Comparison of ENCODE assay signal across 24 cellular contexts in genomic region chr5:132147663-132148062, GRCh38.
"Had no signal": no experiment of that assay in that cellular context is flagged by ENCODE, and none has a peak within 500 bp of the region (broad histone marks: within the 10 kb centered on the region; RNA-seq: fewer than 3 reads in every experiment).

No MANE protein-coding gene starts in this region.

- ATAC-seq: natural killer cell; pancreas; psoas muscle; right cardiac atrium; right lobe of liver; stimulated activated effector memory CD8-positive, alpha-beta T cell treated with anti-CD3 and anti-CD28 coated beads, Interleukin-12 subunit alpha, Interleukin-12 subunit beta, amount 100 ng/mL, for 72 hours; stimulated activated naive B cell treated with anti-CD40 and anti-IgM and Interleukin-4, amounts not matched to agents 10 μg/mL and 1 μg/mL and 100 μg/mL, for 72 hours had no signal

- H3K27me3 ChIP-seq: right lobe of liver, sigmoid colon, stomach, thyroid gland, tibial nerve, upper lobe of left lung, vagina had no signal

- FAIRE-seq: pancreas, small intestine, urothelium cell line had no signal

- H3K4me1 ChIP-seq: pancreas, psoas muscle, right lobe of liver, sigmoid colon, stomach, thyroid gland, tibial nerve, upper lobe of left lung, vagina had no signal

- H3K27ac ChIP-seq: neutrophil, pancreas, psoas muscle, right lobe of liver, sigmoid colon, stomach, thoracic aorta, thyroid gland, tibial nerve, upper lobe of left lung, vagina had no signal

- H3K36me3 ChIP-seq: neutrophil, pancreas, right lobe of liver, sigmoid colon, stomach, thoracic aorta, thyroid gland, tibial nerve, upper lobe of left lung, vagina had no signal

- H3K9me3 ChIP-seq: neutrophil, vagina had no signal

- DNase-seq: natural killer cell; nucleus accumbens; pancreas; psoas muscle; right cardiac atrium; right lobe of liver; sigmoid colon; small intestine; stimulated activated CD4-positive, alpha-beta T cell treated with anti-CD3 and anti-CD28 coated beads, Interleukin-15, amount 100 ng/mL, for 24 hours; stimulated activated CD4-positive, alpha-beta T cell treated with anti-CD3 and anti-CD28 coated beads, Interleukin-2, amount 100 ng/mL, for 24 hours; stimulated activated CD4-positive, alpha-beta T cell treated with anti-CD3 and anti-CD28 coated beads, Interleukin-2, amount 100 ng/mL, for 48 hours; stimulated activated CD4-positive, alpha-beta T cell treated with anti-CD3 and anti-CD28 coated beads, Interleukin-4, amount 100 ng/mL, for 24 hours; stimulated activated naive B cell treated with anti-CD40 and anti-IgM and Interleukin-4, amounts not matched to agents 10 μg/mL and 1 μg/mL and 100 μg/mL, for 72 hours; stimulated activated naive CD4-positive, alpha-beta T cell treated with Interleukin-2 at 50 U/mL for 16 hours; stomach; thyroid gland; trophoblast cell; upper lobe of left lung had no signal

- H3K4me3 ChIP-seq: pancreas, psoas muscle, right lobe of liver, sigmoid colon, stomach, thoracic aorta, thyroid gland, tibial nerve, upper lobe of left lung, vagina had no signal
